In genomic region chr3:36803096-36803811, GRCh38 we compare ENCODE assay signal across 35 cellular contexts. TPM values are rescaled to one million over a fixed set of nuclear protein-coding genes. Genes with fewer than 3 reads are reported as not detected.
"Had no signal": no experiment of that assay in that cellular context is flagged by ENCODE, and none has a peak within 500 bp of the region (broad histone marks: within the 10 kb centered on the region; RNA-seq: fewer than 3 reads in every experiment).

No MANE protein-coding gene starts in this region.

- H3K27ac Mint-ChIP-seq: activated CD4-positive, alpha-beta memory T cell treated with anti-CD3 and anti-CD28 coated beads for 36 hours; activated CD4-positive, alpha-beta T cell treated with anti-CD3 and anti-CD28 coated beads, Interleukin-2, amount 10 ng/mL, durations not matched to agents 24 days and 14 days; activated naive CD8-positive, alpha-beta T cell treated with anti-CD3 and anti-CD28 coated beads for 36 hours; activated T-helper 17 cell treated with anti-CD3 and anti-CD28 coated beads, Interleukin-2, amount 50 U/mL, for 72 hours; T-helper 1 cell treated with Interleukin-12 subunit alpha and Interleukin-12 subunit beta and Interleukin-4 antibody, amounts not matched to agents 30 μg/mL and 1 μg/mL, for 36 hours; T-helper 2 cell treated with Interferon-gamma antibody and Interleukin-4, amounts not matched to agents 5 μg/mL and 100 μg/mL, for 36 hours had no signal

- ATAC-seq: activated T-cell treated with anti-CD3 and anti-CD28 coated beads, Interleukin-2, amount 50 U/mL, for 4 hours; activated T-helper 17 cell treated with anti-CD3 and anti-CD28 coated beads, Interleukin-2, amount 50 U/mL, for 72 hours had no signal

- H3K9ac ChIP-seq: KMS-11 had no signal

- H3K9me3 Mint-ChIP-seq: activated CD4-positive, alpha-beta T cell treated with anti-CD3 and anti-CD28 coated beads, Interleukin-2, amount 10 ng/mL, durations not matched to agents 24 days and 14 days; central memory CD8-positive, alpha-beta T cell; T-helper 2 cell treated with Interferon-gamma antibody and Interleukin-4, amounts not matched to agents 5 μg/mL and 100 μg/mL, for 36 hours had no signal

- FAIRE-seq: TTC549 had no signal

- H3K27ac ChIP-seq: brain microvascular endothelial cell, KMS-11, SJCRH30, SK-N-MC had no signal

- DNase-seq: activated CD4-positive, alpha-beta memory T cell treated with anti-CD3 and anti-CD28 coated beads for 36 hours; activated CD4-positive, alpha-beta T cell treated with anti-CD3 and anti-CD28 coated beads, Interleukin-2, amount 10 ng/mL, durations not matched to agents 24 days and 14 days; activated CD8-positive, alpha-beta memory T cell treated with anti-CD3 and anti-CD28 coated beads, Interleukin-2, amount 50 U/mL, for 4 hours; activated effector memory CD4-positive, alpha-beta T cell treated with anti-CD3 and anti-CD28 coated beads, Interleukin-2, amount 50 U/mL, for 16 hours; activated naive CD4-positive, alpha-beta T cell; activated naive CD4-positive, alpha-beta T cell treated with anti-CD3 and anti-CD28 coated beads, Interleukin-2, amount 50 U/mL, for 16 hours; activated naive CD8-positive, alpha-beta T cell treated with anti-CD3 and anti-CD28 coated beads for 36 hours; activated T-cell treated with anti-CD3 and anti-CD28 coated beads for 4 hours; activated T-cell treated with anti-CD3 and anti-CD28 coated beads, Interleukin-2, amount 50 U/mL, for 4 hours; amniotic stem cell; aorta; brain microvascular endothelial cell; MM.1S; MV-4-11; NCI-H1092; NCI-H1417; NCI-H146; NCI-H187; NCI-H2029 treated with DMSO at 0.1 percent for 48 hours; NCI-H2107; NCI-H2171; NCI-H510A; NCI-H748 treated with DMSO at 0.1 percent for 48 hours; OCI-M1; SHP77; SJCRH30 had no signal

- H3K36me3 ChIP-seq: brain microvascular endothelial cell, SJCRH30 had no signal

- H3K4me1 Mint-ChIP-seq: activated CD4-positive, alpha-beta T cell treated with anti-CD3 and anti-CD28 coated beads, Interleukin-2, amount 10 ng/mL, durations not matched to agents 24 days and 14 days; activated naive CD8-positive, alpha-beta T cell treated with anti-CD3 and anti-CD28 coated beads for 36 hours; activated T-helper 17 cell treated with anti-CD3 and anti-CD28 coated beads, Interleukin-2, amount 50 U/mL, for 72 hours; central memory CD8-positive, alpha-beta T cell had no signal

- H3K4me2 ChIP-seq: KMS-11 had no signal

- H3K27me3 ChIP-seq: brain microvascular endothelial cell, SJCRH30 had no signal

- H3K4me3 Mint-ChIP-seq: activated CD4-positive, alpha-beta memory T cell treated with anti-CD3 and anti-CD28 coated beads for 36 hours; activated CD4-positive, alpha-beta T cell treated with anti-CD3 and anti-CD28 coated beads, Interleukin-2, amount 10 ng/mL, durations not matched to agents 24 days and 14 days; activated naive CD8-positive, alpha-beta T cell treated with anti-CD3 and anti-CD28 coated beads for 36 hours; activated T-cell treated with anti-CD3 and anti-CD28 coated beads, Interleukin-2, amount 50 U/mL, for 4 hours; activated T-helper 17 cell treated with anti-CD3 and anti-CD28 coated beads, Interleukin-2, amount 50 U/mL, for 72 hours; central memory CD8-positive, alpha-beta T cell; T-helper 1 cell treated with Interleukin-12 subunit alpha and Interleukin-12 subunit beta and Interleukin-4 antibody, amounts not matched to agents 30 μg/mL and 1 μg/mL, for 36 hours; T-helper 2 cell treated with Interferon-gamma antibody and Interleukin-4, amounts not matched to agents 5 μg/mL and 100 μg/mL, for 36 hours had no signal

- H3K4me3 ChIP-seq: SJCRH30, SK-N-MC had no signal

- H3K9me3 ChIP-seq: SJCRH30 had no signal

- H3K4me1 ChIP-seq: SJCRH30 had no signal

RNA-seq across cellular contexts. Expression of gene DCLK3, which starts 38.9 kb away (rescaled TPM):
- total RNA-seq: activated CD4-positive, alpha-beta memory T cell treated with anti-CD3 and anti-CD28 coated beads for 36 hours; activated CD4-positive, alpha-beta T cell treated with anti-CD3 and anti-CD28 coated beads, Interleukin-2, amount 10 ng/mL, durations not matched to agents 24 days and 14 days; activated T-cell treated with anti-CD3 and anti-CD28 coated beads, Interleukin-2, amount 50 U/mL, for 4 hours; chondrocyte; LHCN-M2; SJCRH30 had no signal
